Comparison of ENCODE assay signal across 8 cellular contexts in genomic region chr1:226308723-226309397, GRCh38. TPM values are rescaled to one million over a fixed set of nuclear protein-coding genes. Genes with fewer than 3 reads are reported as not detected.
DNase-seq lines count a peak whose midpoint lies in the region; ATAC-seq and TF ChIP-seq lines count a peak whose summit lies in the region.

TSS of gene LIN9 (minus strand) at chr1:226309164. CDS start at chr1:226309139, 25 bp downstream.

- peak within 1 kb of the TSS; percentile 99 for H3K4me3 ChIP-seq in kidney epithelial cell (ENCODE audit: low read depth, low read length)

- TF ChIP-seq CTCF in kidney epithelial cell (IDR thresholded peaks at IDR 0.05; ENCODE audit: insufficient read depth, low read length, poor library complexity, severe bottlenecking) = no peak

- H3K27me3 ChIP-seq in kidney epithelial cell (ENCODE audit: control insufficient read depth, insufficient read depth, low read length) = no peaks in the 10 kb centered on the region

- peak; percentile 95 for DNase-seq in AG20443 (ENCODE audit: low spot score)
- peak; percentile 78 to 95 for DNase-seq in NCI-H446 (lab: John Stamatoyannopoulos, UW)
- DNase-seq in cerebellar cortex (ENCODE audit: low spot score) = peak; percentile 87
- peak; percentile 37 for DNase-seq in kidney epithelial cell (ENCODE audit: low read depth)
- peak; percentile 97 for DNase-seq in stimulated activated CD4-positive, alpha-beta T cell treated with anti-CD3 and anti-CD28 coated beads, Interleukin-15, amount 100 ng/mL, for 24 hours

- H3K36me3 ChIP-seq in kidney epithelial cell (ENCODE audit: control insufficient read depth, insufficient read depth, low read length) = no peaks in the 10 kb centered on the region

- ATAC-seq in GM19035 (IDR thresholded peaks at IDR 0.05; ENCODE audit: unreplicated experiment) (peak; percentile 85), HG03342 (IDR thresholded peaks at IDR 0.05; ENCODE audit: unreplicated experiment) (peak; percentile 78)
- ATAC-seq in activated CD4-positive, CD25-positive, alpha-beta regulatory T cell treated with anti-CD3 and anti-CD28 coated beads, Interleukin-2, amount 50 U/mL, for 24 hours = peak; percentile 90 to 91

RNA-seq across cellular contexts. Expression of gene LIN9, which starts in this region (rescaled TPM):
- 3.8 and 4.6 TPM in 2 replicates for total RNA-seq in kidney epithelial cell

Comparison
In these comparisons a context has a peak if more than half of its experiments do, and no peak if none do; other contexts are left out.
1. Peak in every context shown above with its lines: DNase-seq, ATAC-seq and H3K4me3 ChIP-seq.
2. DNase-seq: peak in every context shown above with its lines; median percentile 97 in stimulated activated CD4-positive, alpha-beta T cell treated with anti-CD3 and anti-CD28 coated beads, Interleukin-15, amount 100 ng/mL, for 24 hours; 95 in AG20443; 87 in cerebellar cortex; 86 in NCI-H446; 37 in kidney epithelial cell.